ENCODE assay signal across 1 cellular context in the genomic region with DNA sequence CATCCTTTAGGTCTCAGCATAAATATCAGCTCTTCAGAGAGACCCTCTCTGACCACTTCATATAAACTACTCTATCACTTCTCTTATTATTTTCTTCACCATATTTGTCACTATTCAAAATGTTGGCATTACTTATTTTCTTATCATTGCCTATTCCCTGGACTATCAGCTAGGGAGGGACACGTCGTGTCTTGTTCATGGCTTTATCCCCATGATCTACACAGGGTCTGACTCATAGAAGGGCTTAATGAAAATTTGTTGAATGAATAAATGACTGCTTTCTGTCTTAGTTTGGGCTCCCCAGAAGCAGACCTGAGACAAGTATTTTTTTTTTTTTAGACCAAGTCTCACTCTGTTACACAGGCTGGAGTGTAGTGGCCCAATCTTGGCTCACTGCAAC.
TF ChIP-seq lines count a peak whose summit lies in the region.

No MANE protein-coding gene starts in this region.

TF ChIP-seq in WTC11, 78 proteins besides CTCF, POLR2A, EP300 and RAD21 (continued from another document):
- TF ChIP-seq, protein P1, sequence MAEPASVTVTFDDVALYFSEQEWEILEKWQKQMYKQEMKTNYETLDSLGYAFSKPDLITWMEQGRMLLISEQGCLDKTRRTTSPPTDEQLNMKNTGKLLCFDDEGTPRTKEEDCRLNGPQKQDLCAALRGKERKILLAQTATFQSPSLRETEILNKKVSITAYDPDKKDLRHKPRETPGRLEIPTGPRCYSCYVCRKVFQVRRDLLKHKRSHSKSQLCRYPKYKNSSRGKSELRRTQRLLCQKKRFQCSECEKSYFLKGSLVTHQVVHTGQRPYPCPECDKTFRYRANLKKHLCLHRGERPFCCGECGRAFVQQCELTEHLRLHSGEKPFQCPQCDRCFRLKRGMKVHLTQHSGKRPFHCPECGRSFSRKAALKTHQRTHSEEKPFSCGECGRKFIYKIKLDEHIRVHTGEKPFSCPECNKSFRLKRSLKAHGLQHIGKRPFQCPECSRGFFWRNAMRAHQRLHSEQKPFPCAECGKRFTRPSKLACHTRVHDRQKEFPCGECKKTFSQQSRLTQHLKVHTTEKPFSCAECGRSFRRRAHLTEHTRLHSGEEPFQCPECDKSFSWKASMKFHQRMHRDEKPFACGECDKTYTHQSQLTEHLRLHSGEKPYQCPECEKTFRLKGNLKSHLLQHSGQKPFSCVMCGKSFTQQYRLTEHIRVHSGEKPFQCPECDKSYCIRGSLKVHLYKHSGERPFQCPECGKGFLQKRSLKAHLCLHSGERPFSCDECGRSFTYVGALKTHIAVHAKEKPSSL (CRISPR knock-in tag; conservative IDR thresholded peaks at IDR 0.05), result no peak
- TF ChIP-seq, protein P2, sequence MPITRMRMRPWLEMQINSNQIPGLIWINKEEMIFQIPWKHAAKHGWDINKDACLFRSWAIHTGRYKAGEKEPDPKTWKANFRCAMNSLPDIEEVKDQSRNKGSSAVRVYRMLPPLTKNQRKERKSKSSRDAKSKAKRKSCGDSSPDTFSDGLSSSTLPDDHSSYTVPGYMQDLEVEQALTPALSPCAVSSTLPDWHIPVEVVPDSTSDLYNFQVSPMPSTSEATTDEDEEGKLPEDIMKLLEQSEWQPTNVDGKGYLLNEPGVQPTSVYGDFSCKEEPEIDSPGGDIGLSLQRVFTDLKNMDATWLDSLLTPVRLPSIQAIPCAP (CRISPR knock-in tag; IDR thresholded peaks at IDR 0.05), result no peak
- no peak for TF ChIP-seq CREM (CRISPR knock-in tag; IDR thresholded peaks at IDR 0.05)
- no peak for TF ChIP-seq STAT6 (CRISPR knock-in tag; conservative IDR thresholded peaks at IDR 0.05; ENCODE audit: low read depth)
- no peak for TF ChIP-seq ATF1 (CRISPR knock-in tag; IDR thresholded peaks at IDR 0.05)
- TF ChIP-seq ZNF232 (CRISPR knock-in tag; IDR thresholded peaks at IDR 0.05), result no peak
- no peak for TF ChIP-seq ESRRA (CRISPR knock-in tag; IDR thresholded peaks at IDR 0.05; ENCODE audit: borderline replicate concordance)
- no peak for TF ChIP-seq ZNF396 (CRISPR knock-in tag; IDR thresholded peaks at IDR 0.05; ENCODE audit: borderline replicate concordance)
- TF ChIP-seq, protein P3, sequence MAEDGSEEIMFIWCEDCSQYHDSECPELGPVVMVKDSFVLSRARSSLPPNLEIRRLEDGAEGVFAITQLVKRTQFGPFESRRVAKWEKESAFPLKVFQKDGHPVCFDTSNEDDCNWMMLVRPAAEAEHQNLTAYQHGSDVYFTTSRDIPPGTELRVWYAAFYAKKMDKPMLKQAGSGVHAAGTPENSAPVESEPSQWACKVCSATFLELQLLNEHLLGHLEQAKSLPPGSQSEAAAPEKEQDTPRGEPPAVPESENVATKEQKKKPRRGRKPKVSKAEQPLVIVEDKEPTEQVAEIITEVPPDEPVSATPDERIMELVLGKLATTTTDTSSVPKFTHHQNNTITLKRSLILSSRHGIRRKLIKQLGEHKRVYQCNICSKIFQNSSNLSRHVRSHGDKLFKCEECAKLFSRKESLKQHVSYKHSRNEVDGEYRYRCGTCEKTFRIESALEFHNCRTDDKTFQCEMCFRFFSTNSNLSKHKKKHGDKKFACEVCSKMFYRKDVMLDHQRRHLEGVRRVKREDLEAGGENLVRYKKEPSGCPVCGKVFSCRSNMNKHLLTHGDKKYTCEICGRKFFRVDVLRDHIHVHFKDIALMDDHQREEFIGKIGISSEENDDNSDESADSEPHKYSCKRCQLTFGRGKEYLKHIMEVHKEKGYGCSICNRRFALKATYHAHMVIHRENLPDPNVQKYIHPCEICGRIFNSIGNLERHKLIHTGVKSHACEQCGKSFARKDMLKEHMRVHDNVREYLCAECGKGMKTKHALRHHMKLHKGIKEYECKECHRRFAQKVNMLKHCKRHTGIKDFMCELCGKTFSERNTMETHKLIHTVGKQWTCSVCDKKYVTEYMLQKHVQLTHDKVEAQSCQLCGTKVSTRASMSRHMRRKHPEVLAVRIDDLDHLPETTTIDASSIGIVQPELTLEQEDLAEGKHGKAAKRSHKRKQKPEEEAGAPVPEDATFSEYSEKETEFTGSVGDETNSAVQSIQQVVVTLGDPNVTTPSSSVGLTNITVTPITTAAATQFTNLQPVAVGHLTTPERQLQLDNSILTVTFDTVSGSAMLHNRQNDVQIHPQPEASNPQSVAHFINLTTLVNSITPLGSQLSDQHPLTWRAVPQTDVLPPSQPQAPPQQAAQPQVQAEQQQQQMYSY (CRISPR knock-in tag; IDR thresholded peaks at IDR 0.05), result no peak
- TF ChIP-seq TEAD1 (CRISPR knock-in tag; IDR thresholded peaks at IDR 0.05), result no peak
- TF ChIP-seq NR1H2 (CRISPR knock-in tag; IDR thresholded peaks at IDR 0.05), result no peak
